ENCODE assay signal across 25 cellular contexts in genomic region chr11:123853038-123853437, GRCh38. TPM values are rescaled to one million over a fixed set of nuclear protein-coding genes. Genes with fewer than 3 reads are reported as not detected.
"Had no signal": no experiment of that assay in that cellular context is flagged by ENCODE, and none has a peak within 500 bp of the region (broad histone marks: within the 10 kb centered on the region; RNA-seq: fewer than 3 reads in every experiment).

No MANE protein-coding gene starts in this region.

- H3K27ac ChIP-seq: breast epithelium, Peyer's patch, RWPE1, SJCRH30 had no signal

- H3K4me3 ChIP-seq: breast epithelium, Peyer's patch, SJCRH30 had no signal

- DNase-seq: activated B cell treated with CpG ODN at 0.5 μM for 24 hours; activated CD4-positive, alpha-beta T cell treated with anti-CD3 and anti-CD28 coated beads for 1 hour; activated CD4-positive, alpha-beta T cell treated with anti-CD3 and anti-CD28 coated beads, Interleukin-2, amount 10 ng/mL, durations not matched to agents 24 days and 14 days; activated CD4-positive, alpha-beta T cell treated with anti-CD3 and anti-CD28 coated beads, Interleukin-2, amount 50 U/mL, for 48 hours; activated CD8-positive, alpha-beta memory T cell treated with anti-CD3 and anti-CD28 coated beads, Interleukin-2, amount 10 ng/mL, durations not matched to agents 7 days and 5 days; activated effector memory CD4-positive, alpha-beta T cell treated with Interleukin-2 at 50 U/mL for 16 hours; activated naive CD4-positive, alpha-beta T cell; activated T-cell treated with anti-CD3 and anti-CD28 coated beads, Interleukin-2, amount 50 U/mL, for 24 hours; aorta; caudate nucleus; Karpas-422; MM.1S; NCI-H1105; NCI-H1436 treated with DMSO at 0.1 percent for 48 hours; NCI-H187; NCI-H2081; NCI-H526; NK-92 treated with Interleukin-12 subunit alpha and Interleukin-12 subunit beta, amount 100 ng/mL, for 24 hours; Peyer's patch; Right ventricle myocardium superior; SJCRH30; SK-N-SH; T-helper 1 cell had no signal

- H3K9me3 ChIP-seq: Peyer's patch, SJCRH30, SK-N-SH had no signal

- H3K27me3 ChIP-seq: breast epithelium, Peyer's patch, SJCRH30 had no signal

- H3K4me1 ChIP-seq: breast epithelium, Peyer's patch, SJCRH30 had no signal

- H3K9ac ChIP-seq: SK-N-SH had no signal

- H3K36me3 ChIP-seq: breast epithelium, Peyer's patch, SJCRH30 had no signal

- ATAC-seq: activated CD8-positive, alpha-beta memory T cell treated with anti-CD3 and anti-CD28 coated beads, Interleukin-2, amount 10 ng/mL, durations not matched to agents 7 days and 5 days had no signal

RNA-seq across cellular contexts. Expression of gene TMEM225, which starts 32.4 kb away (rescaled TPM):
- polyA plus RNA-seq: aorta, SK-N-SH had no signal

RNA-seq across cellular contexts. Expression of gene OR6M1, which starts 46.9 kb away (rescaled TPM):
- polyA plus RNA-seq: aorta, SK-N-SH had no signal

RNA-seq across cellular contexts. Expression of gene OR8D4, which starts 48.9 kb away (rescaled TPM):
- polyA plus RNA-seq: aorta, SK-N-SH had no signal
